In genomic region chr2:36058076-36058475, GRCh38 we compare ENCODE assay signal across 15 cellular contexts.
DNase-seq lines count a peak whose midpoint lies in the region; ATAC-seq and TF ChIP-seq lines count a peak whose summit lies in the region.
"Had no signal": no experiment of that assay in that cellular context is flagged by ENCODE, and none has a peak within 500 bp of the region (broad histone marks: within the 10 kb centered on the region; RNA-seq: fewer than 3 reads in every experiment).

No MANE protein-coding gene starts in this region.

- no peaks in the 10 kb centered on the region for H4K20me1 ChIP-seq in GM23338 (replicated peaks; ENCODE audit: insufficient read depth)

- no peaks in the 10 kb centered on the region for H3F3A ChIP-seq in GM23338 (replicated peaks; ENCODE audit: low read depth)

- 0 out of 2 replicates have a peak overlapping the region, but pooled peaks have one; percentile 8 for H3K4me2 ChIP-seq in GM23338

- intact Hi-C loops in uterus (cut with DNase I; ENCODE audit: low total_unique reads) = no loop called here

- H3K27me3 Mint-ChIP-seq in activated naive CD8-positive, alpha-beta T cell = peaks cover 8% of the 10 kb centered on the region
- peaks cover 8% of the 10 kb centered on the region for H3K27me3 Mint-ChIP-seq in activated naive CD8-positive, alpha-beta T cell treated with anti-CD3 and anti-CD28 coated beads for 36 hours
- no peaks in the 10 kb centered on the region for H3K27me3 Mint-ChIP-seq in GM23338 (ENCODE audit: insufficient read depth, low read depth, poor library complexity)
- peaks cover 12% of the 10 kb centered on the region for H3K27me3 Mint-ChIP-seq in endodermal cell (ENCODE audit: insufficient read depth)
- H3K27me3 Mint-ChIP-seq in neural crest cell (ENCODE audit: low read depth) = no peaks in the 10 kb centered on the region

- H3K9me3 ChIP-seq in endodermal cell (ENCODE audit: control insufficient read depth, low read length) (peaks cover 5% of the 10 kb centered on the region), uterus (no peaks in the 10 kb centered on the region)

- H3K79me2 ChIP-seq in GM23338 (replicated peaks; ENCODE audit: insufficient read depth) = no peaks in the 10 kb centered on the region

- H3K27me3 ChIP-seq in GM23338 (ENCODE audit: insufficient read depth) (no peaks in the 10 kb centered on the region), endodermal cell (ENCODE audit: control insufficient read depth, insufficient read depth, low read length, poor library complexity, severe bottlenecking) (peaks cover 9% of the 10 kb centered on the region), uterus (no peaks in the 10 kb centered on the region)

- TF ChIP-seq CTCF in GM23338 (conservative IDR thresholded peaks at IDR 0.05; ENCODE audit: low read depth in 2 of 2) = no peak
- TF ChIP-seq CTCF in endodermal cell (conservative IDR thresholded peaks at IDR 0.05) = no peak
- TF ChIP-seq CTCF in neural crest cell (conservative IDR thresholded peaks at IDR 0.05) = no peak
- no peak for TF ChIP-seq CTCF in uterus (IDR thresholded peaks at IDR 0.05)

- H3K4me3 ChIP-seq in GM23338 (no peak overlapping the region), endodermal cell (ENCODE audit: low read length) (no peak overlapping the region), uterus (no peak overlapping the region)

- DNase-seq in activated naive CD8-positive, alpha-beta T cell treated with anti-CD3 and anti-CD28 coated beads for 36 hours = no peak
- DNase-seq in GM23338 (ENCODE audit: low spot score) (no peak), endodermal cell (no peak), neural crest cell (ENCODE audit: low read depth, low spot score) (no peak), uterus (no peak)
- DNase-seq in stimulated activated CD4-positive, alpha-beta T cell treated with anti-CD3 and anti-CD28 coated beads, Interleukin-4, amount 100 ng/mL, for 4 hours = no peak
- DNase-seq: ACHN, DMS53, H7, MM.1S, NCI-H1417 treated with DMSO at 0.1 percent for 48 hours, NCI-H2029, NCI-H510A treated with DMSO at 0.1 percent for 48 hours, SHP77 treated with DMSO at 0.1 percent for 48 hours had no signal

- 91% methylated on average over 3 of the region's 3 CpGs; no CpG with 5 or more reads in 1 of the 2 experiments for WGBS in endodermal cell (ENCODE audit: insufficient coverage in 1 of 2, insufficient read length in 1 of 2), 2 experiments

- no peak overlapping the region for H2AFZ ChIP-seq in GM23338

- H3K9ac ChIP-seq in endodermal cell (ENCODE audit: extremely low read depth, low read length, poor library complexity, severe bottlenecking) = no peak overlapping the region

- peaks cover 8% of the 10 kb centered on the region for H3K4me1 Mint-ChIP-seq in activated naive CD8-positive, alpha-beta T cell (ENCODE audit: low read depth)
- H3K4me1 Mint-ChIP-seq in activated naive CD8-positive, alpha-beta T cell treated with anti-CD3 and anti-CD28 coated beads for 36 hours = peaks cover 6% of the 10 kb centered on the region
- peaks cover 9% of the 10 kb centered on the region for H3K4me1 Mint-ChIP-seq in GM23338
- H3K4me1 Mint-ChIP-seq in endodermal cell = peaks cover 21% of the 10 kb centered on the region
- peaks cover 11% of the 10 kb centered on the region for H3K4me1 Mint-ChIP-seq in neural crest cell

- no peak for ATAC-seq in GM23338

- TF ChIP-seq POLR2A in uterus (IDR thresholded peaks at IDR 0.05) = no peak

- peaks cover 9% of the 10 kb centered on the region for H3K4me1 ChIP-seq in GM23338 (ENCODE audit: insufficient read depth)
- peaks cover 4% of the 10 kb centered on the region for H3K4me1 ChIP-seq in endodermal cell (ENCODE audit: control insufficient read depth, insufficient read depth, low read length)
- no peaks in the 10 kb centered on the region for H3K4me1 ChIP-seq in uterus

- H3K36me3 Mint-ChIP-seq in activated naive CD8-positive, alpha-beta T cell = no peaks in the 10 kb centered on the region
- no peaks in the 10 kb centered on the region for H3K36me3 Mint-ChIP-seq in activated naive CD8-positive, alpha-beta T cell treated with anti-CD3 and anti-CD28 coated beads for 36 hours
- peaks cover 3% of the 10 kb centered on the region; the same call in 1 of the 3 replicates for H3K36me3 Mint-ChIP-seq in GM23338 (ENCODE audit: low read depth)
- H3K36me3 Mint-ChIP-seq in endodermal cell (ENCODE audit: low read depth) = no peaks in the 10 kb centered on the region
- H3K36me3 Mint-ChIP-seq in neural crest cell (ENCODE audit: low read depth) = peaks cover 1% of the 10 kb centered on the region

- no peak overlapping the region for H3K27ac Mint-ChIP-seq in activated naive CD8-positive, alpha-beta T cell
- H3K27ac Mint-ChIP-seq in activated naive CD8-positive, alpha-beta T cell treated with anti-CD3 and anti-CD28 coated beads for 36 hours = no peak overlapping the region
- H3K27ac Mint-ChIP-seq in GM23338 = no peak overlapping the region; the same call in 1 of the 2 replicates
- H3K27ac Mint-ChIP-seq in endodermal cell = no peak overlapping the region
- peak overlapping the region; percentile 81 for H3K27ac Mint-ChIP-seq in neural crest cell (ENCODE audit: unreplicated experiment)

- no peaks in the 10 kb centered on the region for H3K9me3 Mint-ChIP-seq in activated naive CD8-positive, alpha-beta T cell (ENCODE audit: low read depth)
- peaks cover 4% of the 10 kb centered on the region for H3K9me3 Mint-ChIP-seq in activated naive CD8-positive, alpha-beta T cell treated with anti-CD3 and anti-CD28 coated beads for 36 hours
- peaks cover 6% of the 10 kb centered on the region; the same call in 2 of the 3 replicates for H3K9me3 Mint-ChIP-seq in GM23338
- peaks cover 6% of the 10 kb centered on the region for H3K9me3 Mint-ChIP-seq in endodermal cell
- peaks cover 2% of the 10 kb centered on the region for H3K9me3 Mint-ChIP-seq in neural crest cell

- H3K27ac ChIP-seq in GM23338 (ENCODE audit: low read depth) = no peak overlapping the region
- peak overlapping the region; percentile 26 for H3K27ac ChIP-seq in endodermal cell (ENCODE audit: low read depth, low read length)
- no peak overlapping the region for H3K27ac ChIP-seq in uterus

- peak overlapping the region; percentile 18 for H3K4me3 Mint-ChIP-seq in activated naive CD8-positive, alpha-beta T cell
- H3K4me3 Mint-ChIP-seq in activated naive CD8-positive, alpha-beta T cell treated with anti-CD3 and anti-CD28 coated beads for 36 hours = no peak overlapping the region
- H3K4me3 Mint-ChIP-seq in GM23338 (no peak overlapping the region), endodermal cell (no peak overlapping the region), neural crest cell (peak overlapping the region; percentile 6)

- H3K9me2 ChIP-seq in GM23338 (ENCODE audit: insufficient read depth) = no peaks in the 10 kb centered on the region

- H3K36me3 ChIP-seq in GM23338 (ENCODE audit: insufficient read depth) (no peaks in the 10 kb centered on the region), endodermal cell (ENCODE audit: control insufficient read depth, insufficient read depth, low read length) (no peaks in the 10 kb centered on the region), uterus (no peaks in the 10 kb centered on the region)

TF ChIP-seq in GM23338, 12 proteins besides CTCF, POLR2A, EP300 and RAD21 (continues in another document):
- TF ChIP-seq JUNB (IDR thresholded peaks at IDR 0.05; ENCODE audit: unreplicated experiment) = no peak
- TF ChIP-seq POLR2AphosphoS5 (IDR thresholded peaks at IDR 0.05; ENCODE audit: low read depth) = no peak
- TF ChIP-seq, protein P1, sequence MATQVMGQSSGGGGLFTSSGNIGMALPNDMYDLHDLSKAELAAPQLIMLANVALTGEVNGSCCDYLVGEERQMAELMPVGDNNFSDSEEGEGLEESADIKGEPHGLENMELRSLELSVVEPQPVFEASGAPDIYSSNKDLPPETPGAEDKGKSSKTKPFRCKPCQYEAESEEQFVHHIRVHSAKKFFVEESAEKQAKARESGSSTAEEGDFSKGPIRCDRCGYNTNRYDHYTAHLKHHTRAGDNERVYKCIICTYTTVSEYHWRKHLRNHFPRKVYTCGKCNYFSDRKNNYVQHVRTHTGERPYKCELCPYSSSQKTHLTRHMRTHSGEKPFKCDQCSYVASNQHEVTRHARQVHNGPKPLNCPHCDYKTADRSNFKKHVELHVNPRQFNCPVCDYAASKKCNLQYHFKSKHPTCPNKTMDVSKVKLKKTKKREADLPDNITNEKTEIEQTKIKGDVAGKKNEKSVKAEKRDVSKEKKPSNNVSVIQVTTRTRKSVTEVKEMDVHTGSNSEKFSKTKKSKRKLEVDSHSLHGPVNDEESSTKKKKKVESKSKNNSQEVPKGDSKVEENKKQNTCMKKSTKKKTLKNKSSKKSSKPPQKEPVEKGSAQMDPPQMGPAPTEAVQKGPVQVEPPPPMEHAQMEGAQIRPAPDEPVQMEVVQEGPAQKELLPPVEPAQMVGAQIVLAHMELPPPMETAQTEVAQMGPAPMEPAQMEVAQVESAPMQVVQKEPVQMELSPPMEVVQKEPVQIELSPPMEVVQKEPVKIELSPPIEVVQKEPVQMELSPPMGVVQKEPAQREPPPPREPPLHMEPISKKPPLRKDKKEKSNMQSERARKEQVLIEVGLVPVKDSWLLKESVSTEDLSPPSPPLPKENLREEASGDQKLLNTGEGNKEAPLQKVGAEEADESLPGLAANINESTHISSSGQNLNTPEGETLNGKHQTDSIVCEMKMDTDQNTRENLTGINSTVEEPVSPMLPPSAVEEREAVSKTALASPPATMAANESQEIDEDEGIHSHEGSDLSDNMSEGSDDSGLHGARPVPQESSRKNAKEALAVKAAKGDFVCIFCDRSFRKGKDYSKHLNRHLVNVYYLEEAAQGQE (IDR thresholded peaks at IDR 0.05; ENCODE audit: unreplicated experiment) = no peak
- TF ChIP-seq NANOG (IDR thresholded peaks at IDR 0.05; ENCODE audit: borderline replicate concordance) = no peak
- no peak for TF ChIP-seq EZH2phosphoT487 (IDR thresholded peaks at IDR 0.05; ENCODE audit: unreplicated experiment)
- TF ChIP-seq EZH2 (IDR thresholded peaks at IDR 0.05; ENCODE audit: low read depth, unreplicated experiment) = no peak
- no peak for TF ChIP-seq ZNF331 (CRISPR knock-in tag; IDR thresholded peaks at IDR 0.05; ENCODE audit: low read depth)
- TF ChIP-seq STAT1 (IDR thresholded peaks at IDR 0.05; ENCODE audit: unreplicated experiment) = no peak

Comparison
In these comparisons a context has a peak if more than half of its experiments do, and no peak if none do; other contexts are left out.
1. H3K4me3 Mint-ChIP-seq: peak in activated naive CD8-positive, alpha-beta T cell (single experiment) and neural crest cell (single experiment); none in activated naive CD8-positive, alpha-beta T cell treated with anti-CD3 and anti-CD28 coated beads for 36 hours (single experiment), GM23338 (single experiment) and endodermal cell (single experiment).